1 cellular context compared by ENCODE assay signal in the genomic region with DNA sequence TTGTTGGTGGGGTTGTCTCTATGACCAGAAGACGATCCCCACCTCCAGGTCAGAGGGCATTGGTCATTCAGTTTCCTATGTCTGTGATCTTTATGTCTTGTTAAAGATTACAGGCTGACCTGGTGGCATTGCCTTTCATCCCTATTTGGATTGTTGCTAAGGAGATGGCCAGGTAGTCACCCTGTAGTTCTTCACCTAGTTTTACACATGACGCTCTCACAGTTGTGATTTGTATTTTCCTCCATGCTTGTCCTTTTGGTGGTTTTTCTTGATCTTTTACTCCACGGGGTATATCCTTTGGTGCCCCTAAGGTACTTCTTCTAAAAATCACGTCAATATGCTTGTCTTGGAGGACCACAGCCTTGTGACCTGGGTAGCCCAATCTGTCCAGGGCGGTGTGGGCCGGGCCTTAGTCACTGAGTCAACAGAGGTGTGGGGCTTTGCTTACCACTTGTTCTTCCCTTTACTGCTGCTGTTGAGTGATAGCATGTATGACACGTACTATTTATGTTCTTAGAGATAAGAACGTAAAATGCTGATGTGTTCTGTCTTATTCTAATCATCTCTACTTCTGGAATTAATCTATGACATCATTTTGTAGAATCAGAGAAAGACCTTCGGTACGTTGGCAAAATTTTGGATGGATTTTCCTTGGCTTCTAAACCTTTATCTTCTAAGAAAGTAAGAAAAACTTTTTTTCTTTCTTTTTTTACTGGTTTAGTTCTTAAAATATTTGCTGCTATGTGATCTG.
TF ChIP-seq lines count a peak whose summit lies in the region.

No MANE protein-coding gene starts in this region.

TF ChIP-seq in HEK293, 187 proteins besides CTCF, POLR2A, EP300 and RAD21 (continued from another document):
- peak; percentile 44; the same call in 1 of the 2 replicates for TF ChIP-seq ZNF629 (tag by site-specific recombination; IDR thresholded peaks at IDR 0.05)
